1 cellular context compared by ENCODE assay signal in the genomic region with DNA sequence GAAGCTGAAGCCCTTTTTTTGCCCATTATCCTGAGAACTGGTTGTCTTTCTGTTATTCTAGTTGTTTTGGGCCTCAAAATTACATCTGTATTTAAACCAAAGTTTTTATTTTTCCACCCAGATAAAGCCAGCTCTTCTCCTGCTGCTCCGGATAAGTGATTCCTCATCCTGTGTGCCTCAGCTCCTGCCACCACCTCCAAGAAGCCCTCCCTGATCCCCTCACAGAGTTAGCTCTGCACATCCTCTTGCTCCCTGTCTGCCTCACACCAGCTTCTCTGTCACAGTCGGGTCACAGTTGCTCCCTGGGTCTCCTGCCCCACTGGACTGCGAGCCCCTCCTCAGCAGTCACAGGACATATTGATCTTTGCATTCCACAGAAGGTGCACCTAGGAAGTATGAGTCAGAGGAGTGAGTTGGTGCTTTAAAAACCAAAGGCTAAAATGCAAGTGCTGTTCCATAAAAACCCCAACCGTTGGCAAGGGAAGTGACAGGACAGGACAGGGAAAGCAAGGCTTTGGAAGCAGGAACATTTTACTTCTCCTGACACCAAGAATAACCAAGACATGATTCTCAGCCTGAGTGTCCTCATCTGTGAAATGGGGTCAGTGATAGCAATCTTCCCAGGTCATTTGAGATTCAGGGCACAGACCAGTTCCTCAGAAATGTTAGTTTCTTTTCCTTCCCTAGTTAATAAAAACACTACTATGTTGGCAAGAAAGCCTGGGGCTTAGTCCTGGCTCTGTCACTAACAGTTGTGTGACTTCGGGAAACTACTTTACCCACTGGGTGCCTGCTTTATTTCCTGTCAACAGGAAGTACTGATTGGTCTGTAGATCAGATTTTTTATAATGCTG.
TF ChIP-seq lines count a peak whose summit lies in the region.

No MANE protein-coding gene starts in this region.

TF ChIP-seq in WTC11, 78 proteins besides CTCF, POLR2A, EP300 and RAD21 (continued from another document):
- no peak for TF ChIP-seq STAT6 (CRISPR knock-in tag; conservative IDR thresholded peaks at IDR 0.05; ENCODE audit: low read depth)
- TF ChIP-seq SMAD3 (CRISPR knock-in tag; IDR thresholded peaks at IDR 0.05; ENCODE audit: borderline replicate concordance) = no peak
- TF ChIP-seq ZNF396 (CRISPR knock-in tag; IDR thresholded peaks at IDR 0.05; ENCODE audit: borderline replicate concordance) = no peak
- TF ChIP-seq, protein P1, sequence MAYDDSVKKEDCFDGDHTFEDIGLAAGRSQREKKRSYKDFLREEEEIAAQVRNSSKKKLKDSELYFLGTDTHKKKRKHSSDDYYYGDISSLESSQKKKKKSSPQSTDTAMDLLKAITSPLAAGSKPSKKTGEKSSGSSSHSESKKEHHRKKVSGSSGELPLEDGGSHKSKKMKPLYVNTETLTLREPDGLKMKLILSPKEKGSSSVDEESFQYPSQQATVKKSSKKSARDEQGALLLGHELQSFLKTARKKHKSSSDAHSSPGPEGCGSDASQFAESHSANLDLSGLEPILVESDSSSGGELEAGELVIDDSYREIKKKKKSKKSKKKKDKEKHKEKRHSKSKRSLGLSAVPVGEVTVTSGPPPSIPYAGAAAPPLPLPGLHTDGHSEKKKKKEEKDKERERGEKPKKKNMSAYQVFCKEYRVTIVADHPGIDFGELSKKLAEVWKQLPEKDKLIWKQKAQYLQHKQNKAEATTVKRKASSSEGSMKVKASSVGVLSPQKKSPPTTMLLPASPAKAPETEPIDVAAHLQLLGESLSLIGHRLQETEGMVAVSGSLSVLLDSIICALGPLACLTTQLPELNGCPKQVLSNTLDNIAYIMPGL (CRISPR knock-in tag; IDR thresholded peaks at IDR 0.05) = no peak
- no peak for TF ChIP-seq SMAD4 (CRISPR knock-in tag; IDR thresholded peaks at IDR 0.05)
- TF ChIP-seq, protein P2, sequence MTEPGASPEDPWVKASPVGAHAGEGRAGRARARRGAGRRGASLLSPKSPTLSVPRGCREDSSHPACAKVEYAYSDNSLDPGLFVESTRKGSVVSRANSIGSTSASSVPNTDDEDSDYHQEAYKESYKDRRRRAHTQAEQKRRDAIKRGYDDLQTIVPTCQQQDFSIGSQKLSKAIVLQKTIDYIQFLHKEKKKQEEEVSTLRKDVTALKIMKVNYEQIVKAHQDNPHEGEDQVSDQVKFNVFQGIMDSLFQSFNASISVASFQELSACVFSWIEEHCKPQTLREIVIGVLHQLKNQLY (CRISPR knock-in tag; IDR thresholded peaks at IDR 0.05) = no peak
- TF ChIP-seq, protein P3, sequence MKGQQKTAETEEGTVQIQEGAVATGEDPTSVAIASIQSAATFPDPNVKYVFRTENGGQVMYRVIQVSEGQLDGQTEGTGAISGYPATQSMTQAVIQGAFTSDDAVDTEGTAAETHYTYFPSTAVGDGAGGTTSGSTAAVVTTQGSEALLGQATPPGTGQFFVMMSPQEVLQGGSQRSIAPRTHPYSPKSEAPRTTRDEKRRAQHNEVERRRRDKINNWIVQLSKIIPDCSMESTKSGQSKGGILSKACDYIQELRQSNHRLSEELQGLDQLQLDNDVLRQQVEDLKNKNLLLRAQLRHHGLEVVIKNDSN (CRISPR knock-in tag; IDR thresholded peaks at IDR 0.05) = no peak
